9 cellular contexts compared by ENCODE assay signal in genomic region chr10:30645340-30645827, GRCh38. TPM values are rescaled to one million over a fixed set of nuclear protein-coding genes. Genes with fewer than 3 reads are reported as not detected.
DNase-seq lines count a peak whose midpoint lies in the region; ATAC-seq and TF ChIP-seq lines count a peak whose summit lies in the region.
"Had no signal": no experiment of that assay in that cellular context is flagged by ENCODE, and none has a peak within 500 bp of the region (broad histone marks: within the 10 kb centered on the region; RNA-seq: fewer than 3 reads in every experiment).

No MANE protein-coding gene starts in this region.

- in situ Hi-C loops in astrocyte of the cerebellum (cut with HindIII; ENCODE audit: low sequenced_read_pairs), result no loop called here

- POLR2A ChIA-PET in A673 (lab: Charles Lee; ENCODE audit: low non-redundant PET), result no interaction called here

- peaks cover 4% of the 10 kb centered on the region for H3K4me1 ChIP-seq in A673 (ENCODE audit: insufficient read depth, low read length, poor library complexity, severe bottlenecking)

- no peaks in the 10 kb centered on the region for H3K9me3 ChIP-seq in A673 (ENCODE audit: low read depth, low read length, poor library complexity, severe bottlenecking)

- TF ChIP-seq CTCF in A673 (conservative IDR thresholded peaks at IDR 0.05; ENCODE audit: low read depth, low read length), result no peak
- no peak for TF ChIP-seq CTCF in astrocyte of the cerebellum (IDR thresholded peaks at IDR 0.05; ENCODE audit: low read depth, low read length, missing control alignments)

- DNase-seq in A673 (ENCODE audit: low spot score), result peak; percentile 7
- DNase-seq in ELR (ENCODE audit: low read depth), result peak; percentile 39
- peak; percentile 6 for DNase-seq in astrocyte of the cerebellum (ENCODE audit: low read depth)
- peak; percentile 42 for DNase-seq in iris pigment epithelial cell (ENCODE audit: low read depth)
- no peak for DNase-seq in HPDE6-E6E7 (ENCODE audit: extremely low spot score)
- DNase-seq in NCI-H146 treated with DMSO at 0.1 percent for 48 hours (lab: John Stamatoyannopoulos, UW; ENCODE audit: unreplicated experiment), result no peak
- no peak for DNase-seq in SKM-1 (lab: John Stamatoyannopoulos, UW; ENCODE audit: unreplicated experiment)
- DNase-seq: immature natural killer cell had no signal

- BruUV-seq in A673 (replicated peaks; lab: Mats Ljungman, UMichigan), result no TSS peak

- CTCF ChIA-PET in A673 (lab: Charles Lee), result no interaction called here

- H3K27me3 ChIP-seq in A673 (replicated peaks; ENCODE audit: insufficient read depth, low read depth, low read length, poor library complexity), result no peaks in the 10 kb centered on the region

- no peaks in the 10 kb centered on the region for H3K36me3 ChIP-seq in A673 (ENCODE audit: insufficient read depth, low read length, poor library complexity, severe bottlenecking)

- no peak for ATAC-seq in GM19452 (IDR thresholded peaks at IDR 0.05; ENCODE audit: unreplicated experiment)

- no peak overlapping the region for H3K27ac ChIP-seq in A673 (ENCODE audit: low read depth, low read length, poor library complexity, severe bottlenecking)

- H3K4me3 ChIP-seq in A673 (ENCODE audit: low read depth, low read length, poor library complexity, severe bottlenecking) (no peak overlapping the region), astrocyte of the cerebellum (ENCODE audit: low read depth, low read length) (no peak overlapping the region)

- intact Hi-C loops in A673 (cut with micrococcal nuclease; ENCODE audit: unreplicated experiment), result no loop called here

RNA-seq across cellular contexts. Expression of gene LYZL2, which starts 15.8 kb away (rescaled TPM):
- not detected in 2 replicates for total RNA-seq in A673 (2021)

Comparison
In these comparisons a context has a peak if more than half of its experiments do, and no peak if none do; other contexts are left out.
1. DNase-seq: peak in A673 (single experiment), ELR (single experiment), astrocyte of the cerebellum (single experiment) and iris pigment epithelial cell (single experiment); none in HPDE6-E6E7 (single experiment), NCI-H146 treated with DMSO at 0.1 percent for 48 hours (single experiment) and SKM-1 (single experiment).